In the genomic region with DNA sequence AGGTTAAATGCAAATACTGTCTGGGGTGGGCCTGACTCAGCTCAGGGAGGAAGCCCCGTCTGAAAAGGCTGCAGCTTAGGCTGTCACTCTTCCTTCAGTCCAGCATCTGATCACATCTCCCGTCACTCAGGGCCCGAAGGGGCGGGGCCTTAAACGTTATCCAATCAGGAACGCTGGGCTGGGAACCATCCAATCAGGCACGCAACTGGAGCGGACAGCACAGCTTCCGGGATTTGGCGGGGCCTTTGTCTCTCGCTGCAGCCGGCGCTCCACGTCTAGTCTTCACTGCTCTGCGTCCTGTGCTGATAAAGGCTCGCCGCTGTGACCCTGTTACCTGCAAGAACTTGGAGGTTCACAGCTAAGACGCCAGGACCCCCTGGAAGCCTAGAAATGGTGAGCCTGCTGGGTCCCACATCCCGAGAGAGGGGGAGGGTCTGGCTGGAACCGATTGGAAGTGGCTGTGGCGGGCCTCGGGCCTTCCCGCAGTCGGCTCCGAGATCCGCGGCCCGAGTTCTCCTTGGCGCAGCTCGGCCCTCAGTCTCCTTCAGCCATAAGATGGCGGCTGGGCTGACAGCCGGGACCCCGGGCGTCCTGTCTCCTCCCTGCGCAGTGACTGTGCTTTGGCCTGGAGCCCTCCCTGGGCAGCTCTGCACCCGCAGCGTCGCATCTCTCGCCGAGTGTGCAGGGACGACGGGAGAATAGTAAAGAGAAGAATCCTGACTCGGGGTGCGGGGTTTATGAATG, we compare ENCODE assay signal across 8 cellular contexts. TPM values are rescaled to one million over a fixed set of nuclear protein-coding genes. Genes with fewer than 3 reads are reported as not detected.
DNase-seq lines count a peak whose midpoint lies in the region; ATAC-seq lines count a peak whose summit lies in the region.

TSS of gene ZNF92 (plus strand) at position 248 of the 744 bp plus-strand sequence. CDS start at position 391, 143 bp downstream.

- peak within 1 kb of the TSS; percentile 89 to 98 (median 94) for H3K9ac ChIP-seq in BLaER1 treated with 17β-estradiol and CSF1 and Interleukin-3, amounts not matched to agents 10 nM and 100 nM

- peak within 1 kb of the TSS; percentile 95 for H3K27ac Mint-ChIP-seq in dendritic cell treated with granulocyte-macrophage colony-stimulating factor and Interleukin-4, amounts not matched to agents 40 ng/mL and 50 ng/mL, for 4 days

- H3K9me3 ChIP-seq in BLaER1 treated with 17β-estradiol and CSF1 and Interleukin-3, amounts not matched to agents 10 nM and 100 nM (replicated peaks in 1 of 11), result peaks cover 0 to 33% (median 26%) of the 10 kb centered on the region in 11 experiments; a peak in 18 of 22 replicates

- no peaks in the 10 kb centered on the region for H3K27me3 Mint-ChIP-seq in dendritic cell treated with granulocyte-macrophage colony-stimulating factor and Interleukin-4, amounts not matched to agents 40 ng/mL and 50 ng/mL, for 4 days

- peak within 1 kb of the TSS; percentile 74 to 98 (median 88) for H3K4me3 ChIP-seq in BLaER1 treated with 17β-estradiol and CSF1 and Interleukin-3, amounts not matched to agents 10 nM and 100 nM

- peaks cover 16% of the 10 kb centered on the region for H3K4me1 Mint-ChIP-seq in dendritic cell treated with granulocyte-macrophage colony-stimulating factor and Interleukin-4, amounts not matched to agents 40 ng/mL and 50 ng/mL, for 4 days (ENCODE audit: low read depth)

- peak within 1 kb of the TSS; percentile 86 to 97 (median 93) for H3K4me2 ChIP-seq in BLaER1 treated with 17β-estradiol and CSF1 and Interleukin-3, amounts not matched to agents 10 nM and 100 nM

- H3K36me3 ChIP-seq in BLaER1 treated with 17β-estradiol and CSF1 and Interleukin-3, amounts not matched to agents 10 nM and 100 nM, result peaks cover 23 to 38% (median 35%) of the 10 kb centered on the region in 11 experiments

- intact Hi-C loops in dendritic cell treated with granulocyte-macrophage colony-stimulating factor and Interleukin-4, amounts not matched to agents 40 ng/mL and 50 ng/mL, for 4 days (cut with micrococcal nuclease), result loop anchor here (5.0 to 10.0 kb wide), 2 partner anchors 471 to 1059 kb away; partner anchors contain the start of genes ZNF273 and ZNF736

- H3K4me1 ChIP-seq in BLaER1 treated with 17β-estradiol and CSF1 and Interleukin-3, amounts not matched to agents 10 nM and 100 nM, result peaks cover 12 to 26% (median 16%) of the 10 kb centered on the region in 10 experiments

- DNase-seq in NCI-H748 (lab: John Stamatoyannopoulos, UW; ENCODE audit: unreplicated experiment) (peak; percentile 99), left lobe of liver (ENCODE audit: low spot score) (peak; percentile 97)
- DNase-seq in activated CD4-positive, alpha-beta T cell treated with anti-CD3 and anti-CD28 coated beads, Interleukin-2, amount 50 U/mL, for 1 hour, result peak; percentile 94
- DNase-seq in stimulated activated CD4-positive, alpha-beta T cell treated with anti-CD3 and anti-CD28 coated beads, Interleukin-2, amount 100 ng/mL, for 4 hours (ENCODE audit: low read depth), result peak; percentile 91

- no peaks in the 10 kb centered on the region for H3K27me3 ChIP-seq in BLaER1 treated with 17β-estradiol and CSF1 and Interleukin-3, amounts not matched to agents 10 nM and 100 nM

- peaks cover 16% of the 10 kb centered on the region for H3K9me3 Mint-ChIP-seq in dendritic cell treated with granulocyte-macrophage colony-stimulating factor and Interleukin-4, amounts not matched to agents 40 ng/mL and 50 ng/mL, for 4 days

- peaks cover 45% of the 10 kb centered on the region for H3K36me3 Mint-ChIP-seq in dendritic cell treated with granulocyte-macrophage colony-stimulating factor and Interleukin-4, amounts not matched to agents 40 ng/mL and 50 ng/mL, for 4 days (ENCODE audit: low read depth)

- peaks cover 0 to 51% (median 42%) of the 10 kb centered on the region in 11 experiments; a peak in 15 of 22 replicates for H4K20me1 ChIP-seq in BLaER1 treated with 17β-estradiol and CSF1 and Interleukin-3, amounts not matched to agents 10 nM and 100 nM

- peak; percentile 98 for ATAC-seq in GM19351 (IDR thresholded peaks at IDR 0.05; ENCODE audit: unreplicated experiment)
- ATAC-seq in HG03521 (IDR thresholded peaks at IDR 0.05; ENCODE audit: unreplicated experiment), result peak; percentile 99
- ATAC-seq in left lobe of liver, result peak; percentile 98

- peak within 1 kb of the TSS; percentile 91 for H3K4me3 Mint-ChIP-seq in dendritic cell treated with granulocyte-macrophage colony-stimulating factor and Interleukin-4, amounts not matched to agents 40 ng/mL and 50 ng/mL, for 4 days

- H3K27ac ChIP-seq in BLaER1 treated with 17β-estradiol and CSF1 and Interleukin-3, amounts not matched to agents 10 nM and 100 nM, result peak within 1 kb of the TSS; percentile 85 to 97 (median 93)

RNA-seq across cellular contexts. Expression of gene ZNF92, which starts in this region (rescaled TPM):
- total RNA-seq in left lobe of liver, result 1.9 TPM

Comparison
In these comparisons a context has a peak if more than half of its experiments do, and no peak if none do; other contexts are left out.
1. Peak in every context shown above with its lines: DNase-seq, ATAC-seq, H3K4me3 ChIP-seq and H3K27ac ChIP-seq.